ENCODE assay signal across 19 cellular contexts in genomic region chr6:38498085-38498484, GRCh38.
A peak's percentile ranks its signal among the peaks of the same experiment; 100 is the strongest.
DNase-seq lines count a peak whose midpoint lies in the region; ATAC-seq and TF ChIP-seq lines count a peak whose summit lies in the region.
"Had no signal": no experiment of that assay in that cellular context is flagged by ENCODE, and none has a peak within 500 bp of the region (broad histone marks: within the 10 kb centered on the region; RNA-seq: fewer than 3 reads in every experiment).

No MANE protein-coding gene starts in this region.

- no peaks in the 10 kb centered on the region for H3K27me3 Mint-ChIP-seq in HFFc6 (ENCODE audit: insufficient read depth)
- H3K27me3 Mint-ChIP-seq in osteocyte (ENCODE audit: unreplicated experiment) = no peaks in the 10 kb centered on the region
- H3K27me3 Mint-ChIP-seq: B cell; CD4-positive, alpha-beta T cell had no signal

- H3K27ac Mint-ChIP-seq in HFFc6 (no peak overlapping the region), osteocyte (ENCODE audit: unreplicated experiment) (no peak overlapping the region)
- H3K27ac Mint-ChIP-seq: B cell; CD4-positive, alpha-beta T cell had no signal

- no TSS peak for BruUV-seq in A673 (replicated peaks; lab: Mats Ljungman, UMichigan)

- H3K9me3 Mint-ChIP-seq in HFFc6 = no peaks in the 10 kb centered on the region
- H3K9me3 Mint-ChIP-seq in osteocyte (ENCODE audit: unreplicated experiment) = no peaks in the 10 kb centered on the region
- H3K9me3 Mint-ChIP-seq: CD4-positive, alpha-beta T cell had no signal

- peaks cover 19% of the 10 kb centered on the region for H3K4me1 Mint-ChIP-seq in HFFc6 (ENCODE audit: low read depth)
- peaks cover 14% of the 10 kb centered on the region for H3K4me1 Mint-ChIP-seq in osteocyte (ENCODE audit: unreplicated experiment)

- H3K9me3 ChIP-seq in left lung (no peaks in the 10 kb centered on the region), A673 (ENCODE audit: low read depth, low read length, poor library complexity, severe bottlenecking) (no peaks in the 10 kb centered on the region)

- H3K36me3 ChIP-seq in left lung (no peaks in the 10 kb centered on the region), A673 (ENCODE audit: insufficient read depth, low read length, poor library complexity, severe bottlenecking) (no peaks in the 10 kb centered on the region)

- CTCF ChIA-PET in A673 (lab: Charles Lee) = no interaction called here

- DNase-seq in AG10803 (ENCODE audit: low read depth) = peak; percentile 28
- peak; percentile 18 for DNase-seq in HFFc6
- DNase-seq in foreskin keratinocyte = no peak
- DNase-seq in HK-2 (ENCODE audit: unreplicated experiment) = no peak
- DNase-seq in osteocyte (ENCODE audit: extremely low spot score, unreplicated experiment) = no peak
- no peak for DNase-seq in left lung
- no peak for DNase-seq in A673 (ENCODE audit: low spot score)
- DNase-seq: CD4-positive, alpha-beta T cell; DND-41; H7; NCI-H1092; NCI-H1694; NCI-H2107; NCI-H345; NCI-H526 treated with DMSO at 0.1 percent for 48 hours; PC-9; SHP77 had no signal

- no peak for TF ChIP-seq CTCF in AG10803 (conservative IDR thresholded peaks at IDR 0.05; ENCODE audit: low read length)
- TF ChIP-seq CTCF in HFFc6 (IDR thresholded peaks at IDR 0.05) = no peak
- TF ChIP-seq CTCF in foreskin keratinocyte (conservative IDR thresholded peaks at IDR 0.05) = no peak
- no peak for TF ChIP-seq CTCF in osteocyte (IDR thresholded peaks at IDR 0.05)
- TF ChIP-seq CTCF in left lung (IDR thresholded peaks at IDR 0.05) = no peak
- no peak for TF ChIP-seq CTCF in A673 (conservative IDR thresholded peaks at IDR 0.05; ENCODE audit: low read depth, low read length)

- H3K4me3 ChIP-seq in AG10803 (ENCODE audit: low read length) (no peak overlapping the region), left lung (no peak overlapping the region), A673 (ENCODE audit: low read depth, low read length, poor library complexity, severe bottlenecking) (no peak overlapping the region)
- H3K4me3 ChIP-seq: PC-9 had no signal

- H3K4me3 Mint-ChIP-seq in HFFc6 (no peak overlapping the region), osteocyte (ENCODE audit: unreplicated experiment) (no peak overlapping the region)
- H3K4me3 Mint-ChIP-seq: B cell; CD4-positive, alpha-beta T cell had no signal

- H3K27ac ChIP-seq in foreskin keratinocyte (no peak overlapping the region), left lung (no peak overlapping the region), A673 (ENCODE audit: low read depth, low read length, poor library complexity, severe bottlenecking) (no peak overlapping the region)
- H3K27ac ChIP-seq: PC-9 had no signal

- ATAC-seq in SK-N-SH treated with all-trans-retinoic acid at 6 μM for 48 hours = peak; percentile 64
- peak; percentile 28 for ATAC-seq in foreskin keratinocyte
- no peak for ATAC-seq in left lung

- POLR2A ChIA-PET in A673 (lab: Charles Lee; ENCODE audit: low non-redundant PET) = no interaction called here

- H3K4me1 ChIP-seq in foreskin keratinocyte = peaks cover 7% of the 10 kb centered on the region
- peaks cover 0 to 5% of the 10 kb centered on the region in 2 donors for H3K4me1 ChIP-seq in left lung
- no peaks in the 10 kb centered on the region for H3K4me1 ChIP-seq in A673 (ENCODE audit: insufficient read depth, low read length, poor library complexity, severe bottlenecking)

- no peaks in the 10 kb centered on the region for H3K27me3 ChIP-seq in foreskin keratinocyte
- no peaks in the 10 kb centered on the region for H3K27me3 ChIP-seq in left lung
- no peaks in the 10 kb centered on the region for H3K27me3 ChIP-seq in A673 (replicated peaks; ENCODE audit: insufficient read depth, low read depth, low read length, poor library complexity)

- H3K36me3 Mint-ChIP-seq in HFFc6 (ENCODE audit: low read depth) (no peaks in the 10 kb centered on the region), osteocyte (ENCODE audit: unreplicated experiment) (no peaks in the 10 kb centered on the region)

- intact Hi-C loops in left lung (cut with DNase I) = no loop called here
- intact Hi-C loops in A673 (cut with micrococcal nuclease; ENCODE audit: unreplicated experiment) = loop anchor here (5.0 kb wide), 1 partner anchor 466 kb away; no protein-coding TSS in a partner anchor

TF ChIP-seq in SK-N-SH treated with all-trans-retinoic acid at 6 μM for 48 hours, 23 proteins besides CTCF, POLR2A, EP300 and RAD21:
- TF ChIP-seq ZFP3 (CRISPR knock-in tag; IDR thresholded peaks at IDR 0.05) = no peak
- no peak for TF ChIP-seq POU6F1 (CRISPR knock-in tag; IDR thresholded peaks at IDR 0.05; ENCODE audit: borderline replicate concordance, low read depth)
- TF ChIP-seq ZFP30 (CRISPR knock-in tag; IDR thresholded peaks at IDR 0.05) = no peak
- TF ChIP-seq BACH2 (CRISPR knock-in tag; IDR thresholded peaks at IDR 0.05; ENCODE audit: borderline replicate concordance) = no peak
- no peak for TF ChIP-seq TSHZ2 (CRISPR knock-in tag; IDR thresholded peaks at IDR 0.05)

Comparison
In these comparisons a context has a peak if more than half of its experiments do, and no peak if none do; other contexts are left out.
1. DNase-seq: peak in AG10803 (single experiment) and HFFc6 (single experiment); none in foreskin keratinocyte (0 of 2), HK-2 (single experiment), osteocyte (single experiment), left lung (0 of 2) and A673 (single experiment).